Comparison of ENCODE assay signal across 22 cellular contexts in genomic region chr13:29536853-29537252, GRCh38. TPM values are rescaled to one million over a fixed set of nuclear protein-coding genes. Genes with fewer than 3 reads are reported as not detected.
DNase-seq lines count a peak whose midpoint lies in the region; ATAC-seq and TF ChIP-seq lines count a peak whose summit lies in the region.
"Had no signal": no experiment of that assay in that cellular context is flagged by ENCODE, and none has a peak within 500 bp of the region (broad histone marks: within the 10 kb centered on the region; RNA-seq: fewer than 3 reads in every experiment).

No MANE protein-coding gene starts in this region.

- H3K79me2 ChIP-seq in trophoblast cell (ENCODE audit: control insufficient read depth, insufficient read depth, low read length, poor library complexity), result peaks cover 2% of the 10 kb centered on the region

- no peak overlapping the region for H3K4ac ChIP-seq in trophoblast cell (ENCODE audit: low read depth, low read length)

- peaks cover 0 to 55% of the 10 kb centered on the region in 2 experiments; a peak in 2 of 3 replicates for H3K36me3 ChIP-seq in HEK293 (ENCODE audit: control insufficient read depth in 2 of 2, insufficient read depth in 1 of 2, low read length in 2 of 2)
- H3K36me3 ChIP-seq in trophoblast cell (ENCODE audit: control insufficient read depth in 1 of 2, insufficient read depth in 2 of 2, low read length in 2 of 2), result peaks cover 10 to 21% of the 10 kb centered on the region in 2 experiments

- H2BK120ac ChIP-seq in trophoblast cell (ENCODE audit: insufficient read depth, low read length, poor library complexity), result no peak overlapping the region

- H3K9me3 Mint-ChIP-seq in activated CD4-positive, alpha-beta T cell treated with anti-CD3 and anti-CD28 coated beads, Interleukin-2, amount 10 ng/mL, durations not matched to agents 7 days and 5 days, result no peaks in the 10 kb centered on the region
- no peaks in the 10 kb centered on the region for H3K9me3 Mint-ChIP-seq in activated CD4-positive, alpha-beta T cell treated with anti-CD3 and anti-CD28 coated beads for 36 hours (ENCODE audit: low read depth)
- H3K9me3 Mint-ChIP-seq: CD14-positive monocyte; CD4-positive, alpha-beta T cell; CD8-positive, alpha-beta memory T cell had no signal

- H3K4me3 ChIP-seq in HEK293 (ENCODE audit: low read depth, low read length) (no peak overlapping the region), trophoblast cell (ENCODE audit: low read depth, low read length) (no peak overlapping the region)
- H3K4me3 ChIP-seq: A549; BLaER1 treated with 17β-estradiol and CSF1 and Interleukin-3, amounts not matched to agents 10 nM and 100 nM; HAP-1 had no signal

- WGBS in trophoblast cell (ENCODE audit: extremely low coverage, insufficient coverage, insufficient read length), result no CpG with 5 or more reads among the region's 7 CpGs

- H2BK5ac ChIP-seq in trophoblast cell (ENCODE audit: low read depth, low read length, poor library complexity), result no peak overlapping the region

- no peak overlapping the region for H3K23ac ChIP-seq in trophoblast cell (ENCODE audit: low read length)

- POLR2A ChIA-PET in activated CD4-positive, alpha-beta T cell treated with anti-CD3 and anti-CD28 coated beads, Interleukin-2, amount 10 ng/mL, durations not matched to agents 7 days and 5 days (lab: Charles Lee), result no interaction called here
- POLR2A ChIA-PET in activated CD4-positive, alpha-beta T cell treated with anti-CD3 and anti-CD28 coated beads for 36 hours (lab: Charles Lee), result no interaction called here
- POLR2A ChIA-PET in HEK293 (lab: Yijun Ruan, JAX), result no interaction called here

- H3K27ac Mint-ChIP-seq in activated CD4-positive, alpha-beta T cell treated with anti-CD3 and anti-CD28 coated beads, Interleukin-2, amount 10 ng/mL, durations not matched to agents 7 days and 5 days, result peak overlapping the region; percentile 26
- H3K27ac Mint-ChIP-seq in activated CD4-positive, alpha-beta T cell treated with anti-CD3 and anti-CD28 coated beads for 36 hours, result no peak overlapping the region
- H3K27ac Mint-ChIP-seq: CD4-positive, alpha-beta T cell had no signal

- ATAC-seq in activated CD4-positive, alpha-beta T cell treated with anti-CD3 and anti-CD28 coated beads for 36 hours, result no peak
- ATAC-seq: A549 had no signal

- H3K9me3 ChIP-seq in HEK293 (ENCODE audit: control insufficient read depth, insufficient read depth, low read depth, low read length) (no peaks in the 10 kb centered on the region), trophoblast cell (ENCODE audit: insufficient read depth, low read depth, low read length) (peaks cover 2% of the 10 kb centered on the region)
- H3K9me3 ChIP-seq: A549; BE2C; BLaER1 treated with 17β-estradiol and CSF1 and Interleukin-3, amounts not matched to agents 10 nM and 100 nM; HAP-1 had no signal

- no peaks in the 10 kb centered on the region for H3K27me3 Mint-ChIP-seq in activated CD4-positive, alpha-beta T cell treated with anti-CD3 and anti-CD28 coated beads, Interleukin-2, amount 10 ng/mL, durations not matched to agents 7 days and 5 days
- H3K27me3 Mint-ChIP-seq in activated CD4-positive, alpha-beta T cell treated with anti-CD3 and anti-CD28 coated beads for 36 hours, result no peaks in the 10 kb centered on the region
- H3K27me3 Mint-ChIP-seq: CD4-positive, alpha-beta T cell; CD8-positive, alpha-beta memory T cell had no signal

- H3K4me3 Mint-ChIP-seq in activated CD4-positive, alpha-beta T cell treated with anti-CD3 and anti-CD28 coated beads, Interleukin-2, amount 10 ng/mL, durations not matched to agents 7 days and 5 days, result no peak overlapping the region
- no peak overlapping the region for H3K4me3 Mint-ChIP-seq in activated CD4-positive, alpha-beta T cell treated with anti-CD3 and anti-CD28 coated beads for 36 hours
- H3K4me3 Mint-ChIP-seq: CD14-positive monocyte; CD4-positive, alpha-beta T cell; CD8-positive, alpha-beta memory T cell had no signal

- no peak for DNase-seq in activated CD4-positive, alpha-beta T cell treated with anti-CD3 and anti-CD28 coated beads, Interleukin-2, amount 10 ng/mL, durations not matched to agents 7 days and 5 days
- no peak for DNase-seq in activated CD4-positive, alpha-beta T cell treated with anti-CD3 and anti-CD28 coated beads for 36 hours
- DNase-seq in trophoblast cell, result no peak
- DNase-seq in anterior cingulate cortex (lab: John Stamatoyannopoulos, UW), result no peak
- DNase-seq in hypothalamus (lab: John Stamatoyannopoulos, UW), result no peak
- DNase-seq: 8988T; ACHN; AML-193; BE2C; Calu3; CD4-positive, alpha-beta T cell; CD8-positive, alpha-beta memory T cell; DMS53; DMS79 treated with DMSO at 0.1 percent for 48 hours; GF-D8; GOT3 had no signal

- intact Hi-C loops in activated CD4-positive, alpha-beta T cell treated with anti-CD3 and anti-CD28 coated beads for 36 hours (cut with DNase I, micrococcal nuclease), result no loop called here

- peaks cover 22% of the 10 kb centered on the region for H3K4me1 Mint-ChIP-seq in activated CD4-positive, alpha-beta T cell treated with anti-CD3 and anti-CD28 coated beads, Interleukin-2, amount 10 ng/mL, durations not matched to agents 7 days and 5 days
- peaks cover 20% of the 10 kb centered on the region for H3K4me1 Mint-ChIP-seq in activated CD4-positive, alpha-beta T cell treated with anti-CD3 and anti-CD28 coated beads for 36 hours
- H3K4me1 Mint-ChIP-seq: CD14-positive monocyte had no signal

- H2AK5ac ChIP-seq in trophoblast cell (ENCODE audit: low read length), result peak overlapping the region; percentile 58

- peak overlapping the region; percentile 70 for H3K18ac ChIP-seq in trophoblast cell (ENCODE audit: low read length)

- H3K27me3 ChIP-seq in trophoblast cell (ENCODE audit: insufficient read depth, low read length), result no peaks in the 10 kb centered on the region
- H3K27me3 ChIP-seq: BE2C; BLaER1 treated with 17β-estradiol and CSF1 and Interleukin-3, amounts not matched to agents 10 nM and 100 nM had no signal

- no peak overlapping the region for H3K14ac ChIP-seq in trophoblast cell (ENCODE audit: low read length)

- CTCF ChIA-PET in activated CD4-positive, alpha-beta T cell treated with anti-CD3 and anti-CD28 coated beads, Interleukin-2, amount 10 ng/mL, durations not matched to agents 7 days and 5 days (lab: Charles Lee), result no interaction called here
- CTCF ChIA-PET in activated CD4-positive, alpha-beta T cell treated with anti-CD3 and anti-CD28 coated beads for 36 hours (lab: Charles Lee), result no interaction called here
- CTCF ChIA-PET in HEK293 (lab: Yijun Ruan, JAX), result no interaction called here

- H3K4me2 ChIP-seq in trophoblast cell (ENCODE audit: low read length), result no peak overlapping the region
- H3K4me2 ChIP-seq: A549; BLaER1 treated with 17β-estradiol and CSF1 and Interleukin-3, amounts not matched to agents 10 nM and 100 nM had no signal

- H3K4me1 ChIP-seq in HEK293 (ENCODE audit: control insufficient read depth, insufficient read depth, low read length) (no peaks in the 10 kb centered on the region), trophoblast cell (ENCODE audit: control insufficient read depth in 1 of 2, insufficient read depth in 2 of 2, low read length in 2 of 2) (peaks cover 34 to 48% of the 10 kb centered on the region in 2 experiments)
- H3K4me1 ChIP-seq: A549, HAP-1 had no signal

- no peak overlapping the region for H2AFZ ChIP-seq in trophoblast cell (ENCODE audit: insufficient read depth, low read length, poor library complexity)

- peaks cover 12% of the 10 kb centered on the region for H3K79me1 ChIP-seq in trophoblast cell (ENCODE audit: low read length)

- peaks cover 26% of the 10 kb centered on the region for H3K36me3 Mint-ChIP-seq in activated CD4-positive, alpha-beta T cell treated with anti-CD3 and anti-CD28 coated beads, Interleukin-2, amount 10 ng/mL, durations not matched to agents 7 days and 5 days (ENCODE audit: low read depth)
- peaks cover 62% of the 10 kb centered on the region for H3K36me3 Mint-ChIP-seq in activated CD4-positive, alpha-beta T cell treated with anti-CD3 and anti-CD28 coated beads for 36 hours (ENCODE audit: low read depth)

- H2BK12ac ChIP-seq in trophoblast cell (ENCODE audit: low read length), result peak overlapping the region; percentile 67

- no peak for TF ChIP-seq CTCF in HEK293 (tag by site-specific recombination; IDR thresholded peaks at IDR 0.05)
- TF ChIP-seq CTCF in VCaP (conservative IDR thresholded peaks at IDR 0.05), result no peak

- no peak overlapping the region for H4K8ac ChIP-seq in trophoblast cell (ENCODE audit: low read depth, low read length)

- H4K12ac ChIP-seq in trophoblast cell (ENCODE audit: low read depth, low read length), result no peak overlapping the region

- peak overlapping the region; percentile 32 for H4K91ac ChIP-seq in trophoblast cell (ENCODE audit: low read depth, low read length)

- H3K27ac ChIP-seq in HEK293 (ENCODE audit: extremely low read depth, low read depth, low read length) (no peak overlapping the region), VCaP (peak overlapping the region; percentile 67), trophoblast cell (ENCODE audit: low read depth, low read length) (no peak overlapping the region)
- H3K27ac ChIP-seq: A549; BLaER1 treated with 17β-estradiol and CSF1 and Interleukin-3, amounts not matched to agents 10 nM and 100 nM had no signal

- H3K9ac ChIP-seq in trophoblast cell (ENCODE audit: low read length), result no peak overlapping the region
- H3K9ac ChIP-seq: BLaER1 treated with 17β-estradiol and CSF1 and Interleukin-3, amounts not matched to agents 10 nM and 100 nM had no signal

TF ChIP-seq in HEK293, 187 proteins besides CTCF, POLR2A, EP300 and RAD21 (continues in another document):
- TF ChIP-seq SCRT1 (tag by site-specific recombination; IDR thresholded peaks at IDR 0.05; ENCODE audit: borderline replicate concordance), result 0 out of 2 replicates have a peak, but pooled peaks have one; percentile 40
- TF ChIP-seq KLF10 (tag by site-specific recombination; IDR thresholded peaks at IDR 0.05), result no peak
- no peak for TF ChIP-seq ZNF837 (tag by site-specific recombination; IDR thresholded peaks at IDR 0.05)
- no peak for TF ChIP-seq ZNF138 (tag by site-specific recombination; IDR thresholded peaks at IDR 0.05; ENCODE audit: borderline replicate concordance)
- TF ChIP-seq ZNF501 (tag by site-specific recombination; IDR thresholded peaks at IDR 0.05), result no peak
- no peak for TF ChIP-seq ZNF248 (tag by site-specific recombination; IDR thresholded peaks at IDR 0.05)
- peak; percentile 74 for TF ChIP-seq SCRT2 (tag by site-specific recombination; IDR thresholded peaks at IDR 0.05)
- no peak for TF ChIP-seq ZNF76 (tag by site-specific recombination; IDR thresholded peaks at IDR 0.05; ENCODE audit: borderline replicate concordance, low read depth)

RNA-seq across cellular contexts. Expression of gene SLC7A1, which starts 58.6 kb away (rescaled TPM):
- total RNA-seq in activated CD4-positive, alpha-beta T cell treated with anti-CD3 and anti-CD28 coated beads, Interleukin-2, amount 10 ng/mL, durations not matched to agents 7 days and 5 days, result 10 to 100 TPM; 64.5 to 77.5 TPM
- total RNA-seq in activated CD4-positive, alpha-beta T cell treated with anti-CD3 and anti-CD28 coated beads for 36 hours, result 100 to 1,000 TPM in 1 of 2 experiments, 10 to 100 TPM in 1; 91.1 to 126 TPM
- polyA plus RNA-seq in trophoblast cell (2013), result 42.5 and 45.6 TPM in 2 replicates
